Comparison of ENCODE assay signal across 9 cellular contexts in the genomic region with DNA sequence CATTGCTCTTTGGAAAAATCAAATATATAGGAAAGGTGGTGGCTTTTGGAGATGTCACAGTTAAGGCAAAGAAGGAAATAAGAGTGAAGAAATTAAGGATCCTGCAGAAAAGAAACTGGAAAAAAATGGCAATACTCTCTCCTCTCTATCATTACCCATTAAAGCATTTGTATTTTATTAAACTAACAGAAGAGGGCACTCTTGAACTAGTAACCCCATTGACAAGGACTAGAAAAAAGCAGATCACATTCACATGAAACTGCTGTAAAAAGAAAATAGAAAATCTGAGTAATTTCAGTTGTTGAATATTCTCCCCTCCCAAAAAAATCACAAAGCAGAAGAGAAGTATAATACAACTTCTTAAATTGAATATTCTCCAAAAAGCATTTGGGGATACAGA.
DNase-seq lines count a peak whose midpoint lies in the region; ATAC-seq, FAIRE-seq and TF ChIP-seq lines count a peak whose summit lies in the region.
"Had no signal": no experiment of that assay in that cellular context is flagged by ENCODE, and none has a peak within 500 bp of the region (broad histone marks: within the 10 kb centered on the region; RNA-seq: fewer than 3 reads in every experiment).

No MANE protein-coding gene starts in this region.

- H3K9ac ChIP-seq in GM12878 (ENCODE audit: control insufficient read depth, insufficient read depth, low read length) (no peak overlapping the region), neural cell (ENCODE audit: low read length) (no peak overlapping the region)

- H3K9me3 ChIP-seq in GM12878 (replicated peaks; ENCODE audit: control insufficient read depth, insufficient read depth, low read length) (peaks cover 3% of the 10 kb centered on the region; the same call in 2 of the 3 replicates), neural cell (ENCODE audit: low read length) (no peaks in the 10 kb centered on the region), testis (no peaks in the 10 kb centered on the region)

- TF ChIP-seq CTCF in GM20000 (IDR thresholded peaks at IDR 0.05; ENCODE audit: extremely low read depth, missing control alignments) (no peak), GM12878 (IDR thresholded peaks at IDR 0.05 in 2 of 3, conservative IDR thresholded peaks at IDR 0.05 in 1 of 3; ENCODE audit: control insufficient read depth in 2 of 3, extremely low read depth in 1 of 3, insufficient read depth in 1 of 3, low read depth in 3 of 3, low read length in 3 of 3) (peak; percentile 14 to 29 (median 29); a peak in 2 of 6 replicates), neural cell (IDR thresholded peaks at IDR 0.05; ENCODE audit: poor library complexity, severe bottlenecking) (peak; percentile 21), testis (IDR thresholded peaks at IDR 0.05) (no peak)

- RAD21 ChIA-PET in GM12878 (lab: Charles Lee; ENCODE audit: unreplicated experiment), result no interaction called here

- SMC1A ChIA-PET in GM12878 (lab: Charles Lee; ENCODE audit: uncharacterized antibody, unreplicated experiment), result interaction anchor here (1.0 kb wide), 1 partner anchor 8 kb away, joined by 3 read pairs; no protein-coding TSS in a partner anchor

- H3K27ac ChIP-seq in GM12878 (ENCODE audit: control insufficient read depth, insufficient read depth) (no peak overlapping the region), neural cell (ENCODE audit: low read length) (no peak overlapping the region), testis (no peak overlapping the region)

- DNase-seq in GM20000 (ENCODE audit: low spot score), result peak; percentile 7
- peak; percentile 5 for DNase-seq in NCI-H146 treated with DMSO at 0.1 percent for 48 hours (lab: John Stamatoyannopoulos, UW; ENCODE audit: unreplicated experiment)
- no peak for DNase-seq in GM12878 (ENCODE audit: low read depth, low spot score)
- no peak for DNase-seq in testis
- DNase-seq in islet precursor cell, result no peak
- DNase-seq: RPMI8226 had no signal

- H2AFZ ChIP-seq in GM12878 (ENCODE audit: control insufficient read depth, low read depth, low read length), result no peak overlapping the region
- H2AFZ ChIP-seq in neural cell (ENCODE audit: low read depth, low read length), result no peak overlapping the region

- H3K4me3 ChIP-seq in GM12878 (no peak overlapping the region), neural cell (ENCODE audit: low read length) (no peak overlapping the region), testis (no peak overlapping the region)

- TF ChIP-seq EP300 in GM12878 (IDR thresholded peaks at IDR 0.05; ENCODE audit: borderline replicate concordance in 1 of 2, control insufficient read depth in 1 of 2, low read depth in 2 of 2, low read length in 2 of 2) (no peak), neural cell (conservative IDR thresholded peaks at IDR 0.05; ENCODE audit: poor library complexity, severe bottlenecking) (no peak)

- H3K9me2 ChIP-seq in neural cell (ENCODE audit: insufficient read depth, low read length), result no peaks in the 10 kb centered on the region

- no peaks in the 10 kb centered on the region for H3K36me3 ChIP-seq in GM12878 (ENCODE audit: control insufficient read depth in 2 of 2, insufficient read depth in 2 of 2, low read length in 1 of 2)
- H3K36me3 ChIP-seq in neural cell (ENCODE audit: insufficient read depth, low read length), result no peaks in the 10 kb centered on the region
- H3K36me3 ChIP-seq in testis (ENCODE audit: low read depth, missing control alignments), result no peaks in the 10 kb centered on the region

- no peaks in the 10 kb centered on the region for H3F3A ChIP-seq in neural cell (ENCODE audit: insufficient read depth, low read length, poor library complexity, severe bottlenecking)

- CTCF ChIA-PET in GM12878 (lab: Yijun Ruan, JAX), result no interaction called here

- H3K4me2 ChIP-seq in GM12878 (ENCODE audit: control insufficient read depth, insufficient read depth) (no peak overlapping the region), neural cell (ENCODE audit: low read length) (no peak overlapping the region)

- in situ Hi-C loops in GM12878 (cut with MboI), result loop anchor here (25.0 kb wide), 1 partner anchor 1898 kb away; no protein-coding TSS in a partner anchor

- peak; percentile 66 for ATAC-seq in GM12878
- ATAC-seq in GM19467 (IDR thresholded peaks at IDR 0.05; ENCODE audit: unreplicated experiment), result no peak
- ATAC-seq in GM21390 (IDR thresholded peaks at IDR 0.05; ENCODE audit: unreplicated experiment), result no peak

- intact Hi-C loops in GM12878 (cut with micrococcal nuclease; ENCODE audit: unreplicated experiment), result loop anchor here (1.0 to 10.0 kb wide), 2 partner anchors 349 to 1895 kb away; no protein-coding TSS in a partner anchor
- intact Hi-C loops in testis (cut with DNase I; ENCODE audit: low total_unique reads), result no loop called here

- FAIRE-seq in GM12878 (lab: Jason Lieb, UNC), result no peak

- H3K27me3 ChIP-seq in GM12878 (replicated peaks in 1 of 2; ENCODE audit: control insufficient read depth in 2 of 2, insufficient read depth in 2 of 2, low read length in 1 of 2), result no peaks in the 10 kb centered on the region
- no peaks in the 10 kb centered on the region for H3K27me3 ChIP-seq in neural cell (ENCODE audit: insufficient read depth, low read depth, low read length)
- no peaks in the 10 kb centered on the region for H3K27me3 ChIP-seq in testis

- H3K79me2 ChIP-seq in GM12878 (ENCODE audit: control insufficient read depth, insufficient read depth, low read length), result no peaks in the 10 kb centered on the region
- H3K79me2 ChIP-seq in neural cell (replicated peaks; ENCODE audit: insufficient read depth, low read length), result no peaks in the 10 kb centered on the region

- POLR2A ChIA-PET in GM12878 (lab: Charles Lee), result no interaction called here

- TF ChIP-seq RAD21 in GM12878 (IDR thresholded peaks at IDR 0.05; ENCODE audit: insufficient read depth, low read depth, low read length) (peak; percentile 66), neural cell (conservative IDR thresholded peaks at IDR 0.05) (peak; percentile 29)

- no peaks in the 10 kb centered on the region for H4K20me1 ChIP-seq in GM12878 (ENCODE audit: control insufficient read depth, insufficient read depth)
- H4K20me1 ChIP-seq in neural cell (ENCODE audit: insufficient read depth), result no peaks in the 10 kb centered on the region

- no TSS peak for BruUV-seq in GM12878 (replicated peaks; lab: Mats Ljungman, UMichigan)

- TF ChIP-seq POLR2A in GM12878 (IDR thresholded peaks at IDR 0.05; ENCODE audit: low read depth, low read length) (no peak), testis (IDR thresholded peaks at IDR 0.05) (no peak)

- H3K4me1 ChIP-seq in GM12878 (ENCODE audit: control insufficient read depth, insufficient read depth, low read length) (no peaks in the 10 kb centered on the region), testis (no peaks in the 10 kb centered on the region)

TF ChIP-seq in GM12878, 131 proteins besides CTCF, POLR2A, EP300 and RAD21 (continues in another document):
- TF ChIP-seq KDM1A (IDR thresholded peaks at IDR 0.05; ENCODE audit: borderline replicate concordance) (no peak), ZNF24 (IDR thresholded peaks at IDR 0.05) (no peak), ESRRA (IDR thresholded peaks at IDR 0.05; ENCODE audit: low read length) (no peak), EZH2 (IDR thresholded peaks at IDR 0.05; ENCODE audit: borderline replicate concordance, control insufficient read depth, low read depth, low read length) (no peak), MTA2 (IDR thresholded peaks at IDR 0.05; ENCODE audit: low read depth) (no peak), NR2C2 (IDR thresholded peaks at IDR 0.05; ENCODE audit: borderline replicate concordance, control insufficient read depth, insufficient read length, low read depth) (no peak), STAT3 (IDR thresholded peaks at IDR 0.05; ENCODE audit: low read depth, low read length) (no peak)
- TF ChIP-seq, protein P1, sequence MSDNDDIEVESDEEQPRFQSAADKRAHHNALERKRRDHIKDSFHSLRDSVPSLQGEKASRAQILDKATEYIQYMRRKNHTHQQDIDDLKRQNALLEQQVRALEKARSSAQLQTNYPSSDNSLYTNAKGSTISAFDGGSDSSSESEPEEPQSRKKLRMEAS (IDR thresholded peaks at IDR 0.05; ENCODE audit: low read depth, low read length), result no peak

TF ChIP-seq in neural cell, 6 proteins besides CTCF, POLR2A, EP300 and RAD21:
- TF ChIP-seq POLR2AphosphoS5 (IDR thresholded peaks at IDR 0.05) (no peak), MXI1 (conservative IDR thresholded peaks at IDR 0.05; ENCODE audit: poor library complexity, severe bottlenecking) (no peak), EZH2 (IDR thresholded peaks at IDR 0.05; ENCODE audit: borderline replicate concordance, insufficient read depth, low read length, poor library complexity, severe bottlenecking) (no peak), TAF1 (IDR thresholded peaks at IDR 0.05; ENCODE audit: low read depth) (no peak), SMC3 (conservative IDR thresholded peaks at IDR 0.05; ENCODE audit: poor library complexity) (no peak)
- TF ChIP-seq, protein P2, sequence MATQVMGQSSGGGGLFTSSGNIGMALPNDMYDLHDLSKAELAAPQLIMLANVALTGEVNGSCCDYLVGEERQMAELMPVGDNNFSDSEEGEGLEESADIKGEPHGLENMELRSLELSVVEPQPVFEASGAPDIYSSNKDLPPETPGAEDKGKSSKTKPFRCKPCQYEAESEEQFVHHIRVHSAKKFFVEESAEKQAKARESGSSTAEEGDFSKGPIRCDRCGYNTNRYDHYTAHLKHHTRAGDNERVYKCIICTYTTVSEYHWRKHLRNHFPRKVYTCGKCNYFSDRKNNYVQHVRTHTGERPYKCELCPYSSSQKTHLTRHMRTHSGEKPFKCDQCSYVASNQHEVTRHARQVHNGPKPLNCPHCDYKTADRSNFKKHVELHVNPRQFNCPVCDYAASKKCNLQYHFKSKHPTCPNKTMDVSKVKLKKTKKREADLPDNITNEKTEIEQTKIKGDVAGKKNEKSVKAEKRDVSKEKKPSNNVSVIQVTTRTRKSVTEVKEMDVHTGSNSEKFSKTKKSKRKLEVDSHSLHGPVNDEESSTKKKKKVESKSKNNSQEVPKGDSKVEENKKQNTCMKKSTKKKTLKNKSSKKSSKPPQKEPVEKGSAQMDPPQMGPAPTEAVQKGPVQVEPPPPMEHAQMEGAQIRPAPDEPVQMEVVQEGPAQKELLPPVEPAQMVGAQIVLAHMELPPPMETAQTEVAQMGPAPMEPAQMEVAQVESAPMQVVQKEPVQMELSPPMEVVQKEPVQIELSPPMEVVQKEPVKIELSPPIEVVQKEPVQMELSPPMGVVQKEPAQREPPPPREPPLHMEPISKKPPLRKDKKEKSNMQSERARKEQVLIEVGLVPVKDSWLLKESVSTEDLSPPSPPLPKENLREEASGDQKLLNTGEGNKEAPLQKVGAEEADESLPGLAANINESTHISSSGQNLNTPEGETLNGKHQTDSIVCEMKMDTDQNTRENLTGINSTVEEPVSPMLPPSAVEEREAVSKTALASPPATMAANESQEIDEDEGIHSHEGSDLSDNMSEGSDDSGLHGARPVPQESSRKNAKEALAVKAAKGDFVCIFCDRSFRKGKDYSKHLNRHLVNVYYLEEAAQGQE (IDR thresholded peaks at IDR 0.05; ENCODE audit: borderline replicate concordance), result no peak

Comparison
In these comparisons a context has a peak if more than half of its experiments do, and no peak if none do; other contexts are left out.
1. DNase-seq: peak in GM20000 (single experiment) and NCI-H146 treated with DMSO at 0.1 percent for 48 hours (single experiment); none in GM12878 (single experiment), testis (single experiment) and islet precursor cell (single experiment).
2. CTCF ChIP-seq: peak in GM12878 (3 of 3) and neural cell (single experiment); none in GM20000 (single experiment) and testis (0 of 3).